Comparison of ENCODE assay signal across 2 cellular contexts in the genomic region with DNA sequence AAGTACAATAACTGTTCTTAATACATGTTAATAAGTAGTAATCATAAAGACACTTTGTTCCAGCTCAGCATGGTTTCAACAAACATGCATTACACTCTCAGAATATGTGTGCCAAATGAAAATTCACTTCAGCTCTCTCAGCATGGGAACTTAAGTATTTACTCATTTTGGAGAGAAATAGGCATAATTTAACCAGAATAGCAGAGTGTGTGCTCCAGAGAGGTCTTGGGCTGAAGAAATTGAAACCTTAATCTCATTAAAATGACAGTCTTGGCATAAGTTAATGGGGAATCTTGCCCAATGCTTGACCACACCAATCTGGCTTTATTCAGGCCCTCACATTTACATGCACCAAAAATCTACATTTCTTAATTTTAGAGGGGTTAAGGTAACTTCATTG.
TF ChIP-seq lines count a peak whose summit lies in the region.

No MANE protein-coding gene starts in this region.

TF ChIP-seq in IMR-90, 13 proteins besides CTCF, POLR2A, EP300 and RAD21:
- TF ChIP-seq SMC3 (IDR thresholded peaks at IDR 0.05; ENCODE audit: low read depth, low read length) (no peak), NFE2L2 (IDR thresholded peaks at IDR 0.05; ENCODE audit: low read depth, low read length) (no peak), RCOR1 (IDR thresholded peaks at IDR 0.05; ENCODE audit: insufficient replicate concordance, low read length) (no peak), FOS (IDR thresholded peaks at IDR 0.05; ENCODE audit: low read depth, low read length) (no peak), CHD1 (IDR thresholded peaks at IDR 0.05; ENCODE audit: low read depth, low read length) (no peak), RFX5 (IDR thresholded peaks at IDR 0.05; ENCODE audit: low read depth, low read length) (no peak), CEBPB (IDR thresholded peaks at IDR 0.05; ENCODE audit: low read depth, low read length) (no peak), MXI1 (IDR thresholded peaks at IDR 0.05; ENCODE audit: borderline replicate concordance, low read depth, low read length) (no peak), BHLHE40 (IDR thresholded peaks at IDR 0.05; ENCODE audit: low read depth, low read length) (no peak), MAZ (IDR thresholded peaks at IDR 0.05; ENCODE audit: borderline replicate concordance, low read depth, low read length) (no peak), MAFK (IDR thresholded peaks at IDR 0.05; ENCODE audit: low read depth, low read length) (no peak)
- TF ChIP-seq, protein P1, sequence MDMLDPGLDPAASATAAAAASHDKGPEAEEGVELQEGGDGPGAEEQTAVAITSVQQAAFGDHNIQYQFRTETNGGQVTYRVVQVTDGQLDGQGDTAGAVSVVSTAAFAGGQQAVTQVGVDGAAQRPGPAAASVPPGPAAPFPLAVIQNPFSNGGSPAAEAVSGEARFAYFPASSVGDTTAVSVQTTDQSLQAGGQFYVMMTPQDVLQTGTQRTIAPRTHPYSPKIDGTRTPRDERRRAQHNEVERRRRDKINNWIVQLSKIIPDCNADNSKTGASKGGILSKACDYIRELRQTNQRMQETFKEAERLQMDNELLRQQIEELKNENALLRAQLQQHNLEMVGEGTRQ (IDR thresholded peaks at IDR 0.05; ENCODE audit: low read depth, low read length) = no peak
- TF ChIP-seq, protein P2, sequence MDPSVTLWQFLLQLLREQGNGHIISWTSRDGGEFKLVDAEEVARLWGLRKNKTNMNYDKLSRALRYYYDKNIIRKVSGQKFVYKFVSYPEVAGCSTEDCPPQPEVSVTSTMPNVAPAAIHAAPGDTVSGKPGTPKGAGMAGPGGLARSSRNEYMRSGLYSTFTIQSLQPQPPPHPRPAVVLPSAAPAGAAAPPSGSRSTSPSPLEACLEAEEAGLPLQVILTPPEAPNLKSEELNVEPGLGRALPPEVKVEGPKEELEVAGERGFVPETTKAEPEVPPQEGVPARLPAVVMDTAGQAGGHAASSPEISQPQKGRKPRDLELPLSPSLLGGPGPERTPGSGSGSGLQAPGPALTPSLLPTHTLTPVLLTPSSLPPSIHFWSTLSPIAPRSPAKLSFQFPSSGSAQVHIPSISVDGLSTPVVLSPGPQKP (IDR thresholded peaks at IDR 0.05; ENCODE audit: borderline replicate concordance, low read depth, low read length) = no peak

TF ChIP-seq in K562, 482 proteins besides CTCF, POLR2A, EP300 and RAD21:
- no peak for TF ChIP-seq HNRNPUL1 (IDR thresholded peaks at IDR 0.05; ENCODE audit: low read length)
- TF ChIP-seq KDM4B (IDR thresholded peaks at IDR 0.05; ENCODE audit: borderline replicate concordance in 2 of 2, low read depth in 1 of 2) = no peak
- TF ChIP-seq, protein P3, sequence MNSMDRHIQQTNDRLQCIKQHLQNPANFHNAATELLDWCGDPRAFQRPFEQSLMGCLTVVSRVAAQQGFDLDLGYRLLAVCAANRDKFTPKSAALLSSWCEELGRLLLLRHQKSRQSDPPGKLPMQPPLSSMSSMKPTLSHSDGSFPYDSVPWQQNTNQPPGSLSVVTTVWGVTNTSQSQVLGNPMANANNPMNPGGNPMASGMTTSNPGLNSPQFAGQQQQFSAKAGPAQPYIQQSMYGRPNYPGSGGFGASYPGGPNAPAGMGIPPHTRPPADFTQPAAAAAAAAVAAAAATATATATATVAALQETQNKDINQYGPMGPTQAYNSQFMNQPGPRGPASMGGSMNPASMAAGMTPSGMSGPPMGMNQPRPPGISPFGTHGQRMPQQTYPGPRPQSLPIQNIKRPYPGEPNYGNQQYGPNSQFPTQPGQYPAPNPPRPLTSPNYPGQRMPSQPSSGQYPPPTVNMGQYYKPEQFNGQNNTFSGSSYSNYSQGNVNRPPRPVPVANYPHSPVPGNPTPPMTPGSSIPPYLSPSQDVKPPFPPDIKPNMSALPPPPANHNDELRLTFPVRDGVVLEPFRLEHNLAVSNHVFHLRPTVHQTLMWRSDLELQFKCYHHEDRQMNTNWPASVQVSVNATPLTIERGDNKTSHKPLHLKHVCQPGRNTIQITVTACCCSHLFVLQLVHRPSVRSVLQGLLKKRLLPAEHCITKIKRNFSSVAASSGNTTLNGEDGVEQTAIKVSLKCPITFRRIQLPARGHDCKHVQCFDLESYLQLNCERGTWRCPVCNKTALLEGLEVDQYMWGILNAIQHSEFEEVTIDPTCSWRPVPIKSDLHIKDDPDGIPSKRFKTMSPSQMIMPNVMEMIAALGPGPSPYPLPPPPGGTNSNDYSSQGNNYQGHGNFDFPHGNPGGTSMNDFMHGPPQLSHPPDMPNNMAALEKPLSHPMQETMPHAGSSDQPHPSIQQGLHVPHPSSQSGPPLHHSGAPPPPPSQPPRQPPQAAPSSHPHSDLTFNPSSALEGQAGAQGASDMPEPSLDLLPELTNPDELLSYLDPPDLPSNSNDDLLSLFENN (IDR thresholded peaks at IDR 0.05; ENCODE audit: low read depth in 2 of 2, low read length in 2 of 2) = no peak
- TF ChIP-seq CHCHD3 (CRISPR knock-in tag; IDR thresholded peaks at IDR 0.05) = no peak
- no peak for TF ChIP-seq BCL6 (CRISPR knock-in tag; IDR thresholded peaks at IDR 0.05)
- no peak for TF ChIP-seq BRD4 (IDR thresholded peaks at IDR 0.05)
- no peak for TF ChIP-seq RBM22 (IDR thresholded peaks at IDR 0.05; ENCODE audit: low read depth, low read length, poor library complexity, severe bottlenecking)
- TF ChIP-seq GTF2F1 (IDR thresholded peaks at IDR 0.05; ENCODE audit: low read depth, low read length) = no peak
- no peak for TF ChIP-seq ETV5 (CRISPR knock-in tag; IDR thresholded peaks at IDR 0.05; ENCODE audit: low read depth)
